Comparison of ENCODE assay signal across 8 cellular contexts in the genomic region with DNA sequence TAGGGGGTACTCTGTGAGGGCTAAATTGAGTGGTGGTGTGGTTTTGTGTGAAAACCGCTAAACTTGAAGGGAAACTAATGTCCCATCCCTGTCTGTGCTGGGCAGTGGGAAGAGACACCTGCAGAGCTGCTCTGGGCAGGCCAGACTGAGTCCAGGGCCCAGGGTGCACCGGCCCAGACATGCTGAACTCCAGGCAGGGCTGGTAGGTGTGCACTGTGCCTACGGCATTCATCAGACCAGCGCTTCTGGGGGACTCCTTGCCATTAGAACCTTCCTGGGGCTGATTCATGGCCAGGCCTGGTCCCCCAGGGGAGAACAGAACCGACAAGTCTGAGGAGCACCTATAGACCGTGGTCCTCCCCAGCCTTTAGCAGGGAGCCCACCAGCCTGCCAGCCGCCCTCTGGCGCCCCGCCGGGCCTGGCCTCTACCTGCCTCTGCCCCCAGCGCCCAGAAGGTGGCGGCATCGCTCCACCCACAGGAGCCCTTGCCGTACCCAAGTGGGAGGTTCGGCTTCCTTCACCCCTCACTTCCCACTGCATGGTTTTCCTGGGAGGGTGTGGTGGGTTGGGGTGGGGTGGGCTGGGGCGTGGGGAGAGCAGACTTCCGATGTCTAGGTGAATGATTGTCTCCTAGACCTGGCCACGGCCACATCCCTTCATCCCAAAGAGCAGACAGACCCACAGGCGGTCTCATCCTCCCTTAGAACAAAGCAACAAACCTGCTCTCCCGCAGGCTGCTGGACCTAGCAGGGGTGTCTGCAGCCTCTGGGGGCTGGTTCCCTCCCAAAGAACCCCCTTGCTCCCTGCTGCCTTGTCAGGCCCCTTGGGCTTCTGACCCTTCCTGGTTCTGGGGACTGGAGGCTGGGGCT. TPM values are rescaled to one million over a fixed set of nuclear protein-coding genes. Genes with fewer than 3 reads are reported as not detected.
A peak's percentile ranks its signal among the peaks of the same experiment; 100 is the strongest.
DNase-seq lines count a peak whose midpoint lies in the region; ATAC-seq and TF ChIP-seq lines count a peak whose summit lies in the region.

No MANE protein-coding gene starts in this region.

- no peak for TF ChIP-seq EP300 in neural cell (conservative IDR thresholded peaks at IDR 0.05; ENCODE audit: poor library complexity, severe bottlenecking)

- peak overlapping the region; percentile 29 for H3K9ac ChIP-seq in neural cell (ENCODE audit: low read length)

- no peaks in the 10 kb centered on the region for H3K9me3 Mint-ChIP-seq in GM23338

- H3K4me1 ChIP-seq in GM23338 (ENCODE audit: insufficient read depth): peaks cover 17% of the 10 kb centered on the region
- H3K4me1 ChIP-seq in thoracic aorta (ENCODE audit: control insufficient read depth in 1 of 2, low read depth in 2 of 2): no peaks in the 10 kb centered on the region

- no peak overlapping the region for H3K4me3 ChIP-seq in GM23338
- H3K4me3 ChIP-seq in neural cell (ENCODE audit: low read length): no peak overlapping the region
- no peak overlapping the region for H3K4me3 ChIP-seq in thoracic aorta

- no peaks in the 10 kb centered on the region for H3K9me3 ChIP-seq in neural cell (ENCODE audit: low read length)
- H3K9me3 ChIP-seq in thoracic aorta: no peaks in the 10 kb centered on the region

- DNase-seq in GM23338 (ENCODE audit: low spot score) (peak; percentile 79), NCI-H82 (lab: John Stamatoyannopoulos, UW) (peak; percentile 80), activated T-cell treated with anti-CD3 and anti-CD28 coated beads for 24 hours (ENCODE audit: low read depth) (peak; percentile 63), thoracic aorta (ENCODE audit: low spot score) (no peak)

- H3K27me3 ChIP-seq in GM23338 (ENCODE audit: insufficient read depth) (no peaks in the 10 kb centered on the region), neural cell (ENCODE audit: insufficient read depth, low read depth, low read length) (no peaks in the 10 kb centered on the region), thoracic aorta (replicated peaks; ENCODE audit: insufficient read depth) (no peaks in the 10 kb centered on the region)

- H3K36me3 ChIP-seq in GM23338 (ENCODE audit: insufficient read depth) (no peaks in the 10 kb centered on the region), neural cell (ENCODE audit: insufficient read depth, low read length) (no peaks in the 10 kb centered on the region), thoracic aorta (peaks cover 28% of the 10 kb centered on the region)

- H3K27me3 Mint-ChIP-seq in GM23338 (ENCODE audit: insufficient read depth, low read depth, poor library complexity): peaks cover 2% of the 10 kb centered on the region

- TF ChIP-seq CTCF in C4-2B (conservative IDR thresholded peaks at IDR 0.05) (peak; percentile 87), GM23338 (conservative IDR thresholded peaks at IDR 0.05; ENCODE audit: low read depth in 2 of 2) (peak; percentile 70 to 99), neural cell (IDR thresholded peaks at IDR 0.05; ENCODE audit: poor library complexity, severe bottlenecking) (peak; percentile 88), thoracic aorta (IDR thresholded peaks at IDR 0.05) (peak; percentile 79)

- no peak overlapping the region for H3K4me3 Mint-ChIP-seq in GM23338

- no peak for TF ChIP-seq POLR2A in GM18505 (IDR thresholded peaks at IDR 0.05; ENCODE audit: borderline replicate concordance, extremely low read depth, insufficient read depth, insufficient read length)

- H4K20me1 ChIP-seq in GM23338 (replicated peaks; ENCODE audit: insufficient read depth) (no peaks in the 10 kb centered on the region; the same call in none of the 2 replicates), neural cell (ENCODE audit: insufficient read depth) (no peaks in the 10 kb centered on the region)

- H3K4me1 Mint-ChIP-seq in GM23338: peaks cover 25% of the 10 kb centered on the region

- no peak overlapping the region for H3K27ac Mint-ChIP-seq in GM23338

- H3K27ac ChIP-seq in C4-2B (no peak overlapping the region), GM23338 (ENCODE audit: low read depth) (no peak overlapping the region), neural cell (ENCODE audit: low read length) (no peak overlapping the region), thoracic aorta (no peak overlapping the region)

- H3K4me2 ChIP-seq in GM23338 (no peak overlapping the region), neural cell (ENCODE audit: low read length) (no peak overlapping the region)

- H3K36me3 Mint-ChIP-seq in GM23338 (ENCODE audit: low read depth): peaks cover 10% of the 10 kb centered on the region; the same call in 1 of the 3 replicates

- H3F3A ChIP-seq in GM23338 (replicated peaks; ENCODE audit: low read depth) (0 out of 2 replicates have a peak, but pooled peaks cover 6% of the 10 kb centered on the region), neural cell (ENCODE audit: insufficient read depth, low read length, poor library complexity, severe bottlenecking) (no peaks in the 10 kb centered on the region)

- H3K79me2 ChIP-seq in GM23338 (replicated peaks; ENCODE audit: insufficient read depth) (no peaks in the 10 kb centered on the region), neural cell (replicated peaks; ENCODE audit: insufficient read depth, low read length) (peaks cover 3% of the 10 kb centered on the region)

- H3K9me2 ChIP-seq in GM23338 (ENCODE audit: insufficient read depth) (no peaks in the 10 kb centered on the region), neural cell (ENCODE audit: insufficient read depth, low read length) (no peaks in the 10 kb centered on the region)

- peak; percentile 93 for TF ChIP-seq RAD21 in neural cell (conservative IDR thresholded peaks at IDR 0.05)

- ATAC-seq in GM23338: peak; percentile 81
- ATAC-seq in esophagus mucosa: peak; percentile 82
- ATAC-seq in thoracic aorta (ENCODE audit: insufficient number of reproducible peaks, low FRiP score, low read depth): no peak
- no peak for ATAC-seq in GM18505 (IDR thresholded peaks at IDR 0.05; ENCODE audit: unreplicated experiment)

- H2AFZ ChIP-seq in GM23338: no peak overlapping the region
- H2AFZ ChIP-seq in neural cell (ENCODE audit: low read depth, low read length): no peak overlapping the region

TF ChIP-seq in GM23338, 12 proteins besides CTCF, POLR2A, EP300 and RAD21 (continues in another document):
- TF ChIP-seq EZH2 (IDR thresholded peaks at IDR 0.05; ENCODE audit: low read depth, unreplicated experiment): no peak
- TF ChIP-seq CREB1 (CRISPR knock-in tag; IDR thresholded peaks at IDR 0.05; ENCODE audit: low read depth): no peak
- no peak for TF ChIP-seq EZH2phosphoT487 (IDR thresholded peaks at IDR 0.05; ENCODE audit: unreplicated experiment)
- TF ChIP-seq, protein P1, sequence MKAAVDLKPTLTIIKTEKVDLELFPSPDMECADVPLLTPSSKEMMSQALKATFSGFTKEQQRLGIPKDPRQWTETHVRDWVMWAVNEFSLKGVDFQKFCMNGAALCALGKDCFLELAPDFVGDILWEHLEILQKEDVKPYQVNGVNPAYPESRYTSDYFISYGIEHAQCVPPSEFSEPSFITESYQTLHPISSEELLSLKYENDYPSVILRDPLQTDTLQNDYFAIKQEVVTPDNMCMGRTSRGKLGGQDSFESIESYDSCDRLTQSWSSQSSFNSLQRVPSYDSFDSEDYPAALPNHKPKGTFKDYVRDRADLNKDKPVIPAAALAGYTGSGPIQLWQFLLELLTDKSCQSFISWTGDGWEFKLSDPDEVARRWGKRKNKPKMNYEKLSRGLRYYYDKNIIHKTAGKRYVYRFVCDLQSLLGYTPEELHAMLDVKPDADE (IDR thresholded peaks at IDR 0.05): no peak
- no peak for TF ChIP-seq NANOG (IDR thresholded peaks at IDR 0.05; ENCODE audit: borderline replicate concordance)
- TF ChIP-seq JUNB (IDR thresholded peaks at IDR 0.05; ENCODE audit: unreplicated experiment): no peak
- no peak for TF ChIP-seq STAT1 (IDR thresholded peaks at IDR 0.05; ENCODE audit: unreplicated experiment)

TF ChIP-seq in neural cell, 6 proteins besides CTCF, POLR2A, EP300 and RAD21:
- TF ChIP-seq EZH2 (IDR thresholded peaks at IDR 0.05; ENCODE audit: borderline replicate concordance, insufficient read depth, low read length, poor library complexity, severe bottlenecking): no peak
- peak; percentile 21 for TF ChIP-seq MXI1 (conservative IDR thresholded peaks at IDR 0.05; ENCODE audit: poor library complexity, severe bottlenecking)
- TF ChIP-seq SMC3 (conservative IDR thresholded peaks at IDR 0.05; ENCODE audit: poor library complexity): peak; percentile 93

RNA-seq across cellular contexts. Expression of a gene that starts 15.5 kb away (rescaled TPM):
- total RNA-seq in GM23338 (2014; rRNA removed; shearing (Covaris generic)): 17.6 and 18.0 TPM in 2 replicates
- polyA plus RNA-seq in GM23338 (2016; fragmentation: Nextera tagmentation; extraction: Ambion mirVana) (21.1 and 21.4 TPM in 2 replicates), neural cell (207 and 220 TPM in 2 replicates)
- total RNA-seq in esophagus mucosa (24.5 TPM), thoracic aorta (10 to 100 TPM; 14.4 to 20.8 TPM)
- polyA minus RNA-seq in neural cell: 35.5 and 45.4 TPM in 2 replicates

RNA-seq across cellular contexts. Expression of a gene that starts 51.1 kb away (rescaled TPM):
- 36.4 and 38.0 TPM in 2 replicates for total RNA-seq in GM23338 (2014; rRNA removed; shearing (Covaris generic))
- polyA plus RNA-seq in GM23338 (2016; fragmentation: Nextera tagmentation; extraction: Ambion mirVana): 7.3 and 9.9 TPM in 2 replicates
- total RNA-seq in esophagus mucosa: 16.5 TPM
- 64.1 and 65.0 TPM in 2 replicates for polyA plus RNA-seq in neural cell
- 52.1 and 58.6 TPM in 2 replicates for polyA minus RNA-seq in neural cell
- 10 to 100 TPM; 26.1 to 34.7 TPM for total RNA-seq in thoracic aorta

Comparison
In these comparisons a context has a peak if more than half of its experiments do, and no peak if none do; other contexts are left out.
1. ATAC-seq: peak in GM23338 (single experiment) and esophagus mucosa (single experiment); none in thoracic aorta (single experiment) and GM18505 (single experiment).
2. Peak in every context shown above with its lines, with median percentiles within 50 percentile points of each other: CTCF ChIP-seq.